Comparison of ENCODE assay signal across 2 cellular contexts in the genomic region with DNA sequence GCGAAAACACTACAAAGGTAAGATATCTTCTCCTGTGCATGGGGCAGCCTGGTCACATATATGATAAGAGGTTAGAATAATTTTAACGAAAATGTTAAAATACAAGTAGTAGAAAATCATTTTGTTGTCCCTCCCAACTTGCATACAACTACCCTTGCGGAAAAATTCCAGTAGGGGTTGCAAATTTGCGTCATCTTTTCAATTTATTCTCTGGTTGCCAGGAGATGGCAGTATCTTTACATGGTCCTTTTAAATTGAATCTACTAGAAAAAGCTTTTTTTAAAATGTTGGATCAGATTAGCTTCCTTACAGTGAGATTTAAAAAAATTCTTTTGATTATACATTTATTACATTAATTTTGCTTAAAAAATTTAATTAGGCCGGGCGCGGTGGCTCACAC.
TF ChIP-seq lines count a peak whose summit lies in the region.

No MANE protein-coding gene starts in this region.

TF ChIP-seq in A549, 52 proteins besides CTCF, POLR2A, EP300 and RAD21 (continued from another document):
- TF ChIP-seq, protein P1, sequence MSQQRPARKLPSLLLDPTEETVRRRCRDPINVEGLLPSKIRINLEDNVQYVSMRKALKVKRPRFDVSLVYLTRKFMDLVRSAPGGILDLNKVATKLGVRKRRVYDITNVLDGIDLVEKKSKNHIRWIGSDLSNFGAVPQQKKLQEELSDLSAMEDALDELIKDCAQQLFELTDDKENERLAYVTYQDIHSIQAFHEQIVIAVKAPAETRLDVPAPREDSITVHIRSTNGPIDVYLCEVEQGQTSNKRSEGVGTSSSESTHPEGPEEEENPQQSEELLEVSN (IDR thresholded peaks at IDR 0.05; ENCODE audit: borderline replicate concordance, low read depth) = no peak
- TF ChIP-seq ATOH8 (CRISPR knock-in tag; IDR thresholded peaks at IDR 0.05; ENCODE audit: low read depth) (no peak), RCOR1 (IDR thresholded peaks at IDR 0.05; ENCODE audit: low read depth, low read length) (no peak), BHLHE40 (IDR thresholded peaks at IDR 0.05; ENCODE audit: low read depth, low read length) (no peak)
TF ChIP-seq in A549: peak in this region for 0.

TF ChIP-seq in HCT116, 20 proteins besides CTCF, POLR2A, EP300 and RAD21:
- TF ChIP-seq, protein P2, sequence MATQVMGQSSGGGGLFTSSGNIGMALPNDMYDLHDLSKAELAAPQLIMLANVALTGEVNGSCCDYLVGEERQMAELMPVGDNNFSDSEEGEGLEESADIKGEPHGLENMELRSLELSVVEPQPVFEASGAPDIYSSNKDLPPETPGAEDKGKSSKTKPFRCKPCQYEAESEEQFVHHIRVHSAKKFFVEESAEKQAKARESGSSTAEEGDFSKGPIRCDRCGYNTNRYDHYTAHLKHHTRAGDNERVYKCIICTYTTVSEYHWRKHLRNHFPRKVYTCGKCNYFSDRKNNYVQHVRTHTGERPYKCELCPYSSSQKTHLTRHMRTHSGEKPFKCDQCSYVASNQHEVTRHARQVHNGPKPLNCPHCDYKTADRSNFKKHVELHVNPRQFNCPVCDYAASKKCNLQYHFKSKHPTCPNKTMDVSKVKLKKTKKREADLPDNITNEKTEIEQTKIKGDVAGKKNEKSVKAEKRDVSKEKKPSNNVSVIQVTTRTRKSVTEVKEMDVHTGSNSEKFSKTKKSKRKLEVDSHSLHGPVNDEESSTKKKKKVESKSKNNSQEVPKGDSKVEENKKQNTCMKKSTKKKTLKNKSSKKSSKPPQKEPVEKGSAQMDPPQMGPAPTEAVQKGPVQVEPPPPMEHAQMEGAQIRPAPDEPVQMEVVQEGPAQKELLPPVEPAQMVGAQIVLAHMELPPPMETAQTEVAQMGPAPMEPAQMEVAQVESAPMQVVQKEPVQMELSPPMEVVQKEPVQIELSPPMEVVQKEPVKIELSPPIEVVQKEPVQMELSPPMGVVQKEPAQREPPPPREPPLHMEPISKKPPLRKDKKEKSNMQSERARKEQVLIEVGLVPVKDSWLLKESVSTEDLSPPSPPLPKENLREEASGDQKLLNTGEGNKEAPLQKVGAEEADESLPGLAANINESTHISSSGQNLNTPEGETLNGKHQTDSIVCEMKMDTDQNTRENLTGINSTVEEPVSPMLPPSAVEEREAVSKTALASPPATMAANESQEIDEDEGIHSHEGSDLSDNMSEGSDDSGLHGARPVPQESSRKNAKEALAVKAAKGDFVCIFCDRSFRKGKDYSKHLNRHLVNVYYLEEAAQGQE (IDR thresholded peaks at IDR 0.05; ENCODE audit: low read depth) = no peak
- TF ChIP-seq SP1 (IDR thresholded peaks at IDR 0.05; ENCODE audit: low read depth) (no peak), CEBPB (IDR thresholded peaks at IDR 0.05; ENCODE audit: low read depth) (no peak), FOSL1 (IDR thresholded peaks at IDR 0.05; ENCODE audit: low read depth) (no peak), YY1 (IDR thresholded peaks at IDR 0.05; ENCODE audit: extremely low read depth, insufficient replicate concordance, low read depth, low read length) (no peak), SIN3A (IDR thresholded peaks at IDR 0.05; ENCODE audit: low read depth) (no peak), SRF (IDR thresholded peaks at IDR 0.05; ENCODE audit: low read depth) (no peak), ATF3 (IDR thresholded peaks at IDR 0.05) (no peak), ZFX (IDR thresholded peaks at IDR 0.05) (no peak), ELF1 (IDR thresholded peaks at IDR 0.05; ENCODE audit: borderline replicate concordance, low read depth) (no peak), EGR1 (IDR thresholded peaks at IDR 0.05; ENCODE audit: low read depth) (no peak), EZH2 (IDR thresholded peaks at IDR 0.05) (no peak), EZH2phosphoT487 (IDR thresholded peaks at IDR 0.05; ENCODE audit: borderline replicate concordance) (no peak), TCF7L2 (IDR thresholded peaks at IDR 0.05; ENCODE audit: borderline replicate concordance, extremely low read depth, insufficient read depth, insufficient read length) (no peak), ZNF274 (IDR thresholded peaks at IDR 0.05; ENCODE audit: low read depth, low read length) (no peak), JUND (IDR thresholded peaks at IDR 0.05) (no peak), POLR2AphosphoS5 (IDR thresholded peaks at IDR 0.05; ENCODE audit: low read depth, low read length) (no peak)
- TF ChIP-seq, protein P3, sequence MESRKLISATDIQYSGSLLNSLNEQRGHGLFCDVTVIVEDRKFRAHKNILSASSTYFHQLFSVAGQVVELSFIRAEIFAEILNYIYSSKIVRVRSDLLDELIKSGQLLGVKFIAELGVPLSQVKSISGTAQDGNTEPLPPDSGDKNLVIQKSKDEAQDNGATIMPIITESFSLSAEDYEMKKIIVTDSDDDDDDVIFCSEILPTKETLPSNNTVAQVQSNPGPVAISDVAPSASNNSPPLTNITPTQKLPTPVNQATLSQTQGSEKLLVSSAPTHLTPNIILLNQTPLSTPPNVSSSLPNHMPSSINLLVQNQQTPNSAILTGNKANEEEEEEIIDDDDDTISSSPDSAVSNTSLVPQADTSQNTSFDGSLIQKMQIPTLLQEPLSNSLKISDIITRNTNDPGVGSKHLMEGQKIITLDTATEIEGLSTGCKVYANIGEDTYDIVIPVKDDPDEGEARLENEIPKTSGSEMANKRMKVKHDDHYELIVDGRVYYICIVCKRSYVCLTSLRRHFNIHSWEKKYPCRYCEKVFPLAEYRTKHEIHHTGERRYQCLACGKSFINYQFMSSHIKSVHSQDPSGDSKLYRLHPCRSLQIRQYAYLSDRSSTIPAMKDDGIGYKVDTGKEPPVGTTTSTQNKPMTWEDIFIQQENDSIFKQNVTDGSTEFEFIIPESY (IDR thresholded peaks at IDR 0.05; ENCODE audit: extremely low read depth, insufficient replicate concordance, low read length) = no peak
